1 cellular context compared by ENCODE assay signal in genomic region chr10:44908071-44908709, GRCh38.
TF ChIP-seq lines count a peak whose summit lies in the region.

No MANE protein-coding gene starts in this region.

TF ChIP-seq in IMR-90, 13 proteins besides CTCF, POLR2A, EP300 and RAD21 (continued from another document):
- no peak for TF ChIP-seq ELK1 (IDR thresholded peaks at IDR 0.05; ENCODE audit: borderline replicate concordance, low read depth, low read length)
- TF ChIP-seq NFE2L2 (IDR thresholded peaks at IDR 0.05; ENCODE audit: low read depth, low read length), result no peak
- no peak for TF ChIP-seq USF2 (IDR thresholded peaks at IDR 0.05; ENCODE audit: low read depth, low read length)
- no peak for TF ChIP-seq MXI1 (IDR thresholded peaks at IDR 0.05; ENCODE audit: borderline replicate concordance, low read depth, low read length)
- TF ChIP-seq RFX5 (IDR thresholded peaks at IDR 0.05; ENCODE audit: low read depth, low read length), result no peak
- TF ChIP-seq CEBPB (IDR thresholded peaks at IDR 0.05; ENCODE audit: low read depth, low read length), result no peak
- TF ChIP-seq MAFK (IDR thresholded peaks at IDR 0.05; ENCODE audit: low read depth, low read length), result no peak
- no peak for TF ChIP-seq MAZ (IDR thresholded peaks at IDR 0.05; ENCODE audit: borderline replicate concordance, low read depth, low read length)
- no peak for TF ChIP-seq SMC3 (IDR thresholded peaks at IDR 0.05; ENCODE audit: low read depth, low read length)
